Comparison of ENCODE assay signal across 17 cellular contexts in genomic region chr7:155363852-155364600, GRCh38.
DNase-seq lines count a peak whose midpoint lies in the region; ATAC-seq and TF ChIP-seq lines count a peak whose summit lies in the region.
"Had no signal": no experiment of that assay in that cellular context is flagged by ENCODE, and none has a peak within 500 bp of the region (broad histone marks: within the 10 kb centered on the region; RNA-seq: fewer than 3 reads in every experiment).

No MANE protein-coding gene starts in this region.

- peak; percentile 84 for TF ChIP-seq POLR2A in NB4 (IDR thresholded peaks at IDR 0.05; ENCODE audit: extremely low read depth, insufficient read length)

- H3K27ac Mint-ChIP-seq in glutamatergic neuron (ENCODE audit: unreplicated experiment) (no peak overlapping the region), type B pancreatic cell (no peak overlapping the region)
- H3K27ac Mint-ChIP-seq: T-cell had no signal

- DNase-seq in GM12864 (ENCODE audit: low read depth) (no peak), NB4 (ENCODE audit: low read depth) (peak; percentile 96), glutamatergic neuron (peak; percentile 17), type B pancreatic cell (ENCODE audit: extremely low spot score, unreplicated experiment) (no peak)
- DNase-seq: activated CD4-positive, CD25-positive, alpha-beta regulatory T cell; activated CD8-positive, alpha-beta memory T cell treated with anti-CD3 and anti-CD28 coated beads, Interleukin-2, amount 50 U/mL, for 4 hours; activated naive CD4-positive, alpha-beta T cell treated with anti-CD3 and anti-CD28 coated beads, Interleukin-2, amount 50 U/mL, for 16 hours; NCI-H1092; NCI-H2171 treated with DMSO at 0.1 percent for 48 hours; right cardiac atrium; stimulated activated naive CD4-positive, alpha-beta T cell treated with Interleukin-2 at 50 U/mL for 16 hours; T-cell had no signal

- H3K4me3 ChIP-seq in GM12864 (ENCODE audit: low read depth, low read length) (no peak overlapping the region), NB4 (ENCODE audit: low read depth, low read length) (peak overlapping the region; percentile 69)
- H3K4me3 ChIP-seq: vagina had no signal

- H3K27me3 Mint-ChIP-seq in glutamatergic neuron (ENCODE audit: unreplicated experiment) (peaks cover 6% of the 10 kb centered on the region), type B pancreatic cell (peaks cover 76% of the 10 kb centered on the region)

- H3K9me3 Mint-ChIP-seq in glutamatergic neuron (ENCODE audit: unreplicated experiment) (peaks cover 5% of the 10 kb centered on the region), type B pancreatic cell (no peaks in the 10 kb centered on the region)
- H3K9me3 Mint-ChIP-seq: T-cell had no signal

- H3K4me3 Mint-ChIP-seq in glutamatergic neuron (ENCODE audit: unreplicated experiment) (no peak overlapping the region), type B pancreatic cell (no peak overlapping the region)
- H3K4me3 Mint-ChIP-seq: T-cell had no signal

- H3K27ac ChIP-seq in 22Rv1, result no peak overlapping the region
- H3K27ac ChIP-seq: vagina had no signal

- H3K4me1 Mint-ChIP-seq in glutamatergic neuron (ENCODE audit: low read depth, unreplicated experiment) (peaks cover 19% of the 10 kb centered on the region), type B pancreatic cell (ENCODE audit: unreplicated experiment) (no peaks in the 10 kb centered on the region)

- H3K36me3 Mint-ChIP-seq in glutamatergic neuron (ENCODE audit: unreplicated experiment) (no peaks in the 10 kb centered on the region), type B pancreatic cell (no peaks in the 10 kb centered on the region)
- H3K36me3 Mint-ChIP-seq: T-cell had no signal

- ATAC-seq in GM18498 (IDR thresholded peaks at IDR 0.05; ENCODE audit: unreplicated experiment) (no peak), HG03520 (IDR thresholded peaks at IDR 0.05; ENCODE audit: unreplicated experiment) (no peak), GM21447 (IDR thresholded peaks at IDR 0.05; ENCODE audit: unreplicated experiment) (no peak)
- ATAC-seq: right cardiac atrium, T-cell had no signal

- peak; percentile 19; the same call in 1 of the 2 replicates for TF ChIP-seq CTCF in 22Rv1 (IDR thresholded peaks at IDR 0.05)
- peak; percentile 8 for TF ChIP-seq CTCF in GM12864 (IDR thresholded peaks at IDR 0.05; ENCODE audit: low read depth, low read length, missing control alignments)
- peak; percentile 61 for TF ChIP-seq CTCF in NB4 (IDR thresholded peaks at IDR 0.05; ENCODE audit: low read depth, low read length)
- TF ChIP-seq CTCF in glutamatergic neuron (IDR thresholded peaks at IDR 0.05; ENCODE audit: partially characterized antibody, unreplicated experiment), result no peak
- TF ChIP-seq CTCF in type B pancreatic cell (conservative IDR thresholded peaks at IDR 0.05), result no peak

Comparison
In these comparisons a context has a peak if more than half of its experiments do, and no peak if none do; other contexts are left out.
1. CTCF ChIP-seq: peak in 22Rv1 (single experiment), GM12864 (single experiment) and NB4 (single experiment); none in glutamatergic neuron (single experiment) and type B pancreatic cell (single experiment).
2. DNase-seq: peak in NB4 (single experiment) and glutamatergic neuron (single experiment); none in GM12864 (single experiment) and type B pancreatic cell (single experiment).